2 cellular contexts compared by ENCODE assay signal in genomic region chr4:8744083-8744805, GRCh38.
TF ChIP-seq lines count a peak whose summit lies in the region.

No MANE protein-coding gene starts in this region.

TF ChIP-seq in HEK293T, 16 proteins besides CTCF, POLR2A, EP300 and RAD21:
- TF ChIP-seq LEF1 (IDR thresholded peaks at IDR 0.05; ENCODE audit: borderline replicate concordance) (no peak), HDGF (IDR thresholded peaks at IDR 0.05; ENCODE audit: borderline replicate concordance) (no peak), SP1 (IDR thresholded peaks at IDR 0.05) (no peak), FOXA1 (IDR thresholded peaks at IDR 0.05) (no peak)

TF ChIP-seq in K562, 482 proteins besides CTCF, POLR2A, EP300 and RAD21:
- TF ChIP-seq NFE2 (IDR thresholded peaks at IDR 0.05; ENCODE audit: low read depth): no peak
- no peak for TF ChIP-seq CCAR2 (IDR thresholded peaks at IDR 0.05; ENCODE audit: low read depth, low read length)
- no peak for TF ChIP-seq ZNF133 (CRISPR knock-in tag; IDR thresholded peaks at IDR 0.05)
- no peak for TF ChIP-seq ZKSCAN1 (IDR thresholded peaks at IDR 0.05; ENCODE audit: low read depth, low read length)
- TF ChIP-seq ZNF212 (CRISPR knock-in tag; IDR thresholded peaks at IDR 0.05): no peak
- TF ChIP-seq ZNF347 (CRISPR knock-in tag; IDR thresholded peaks at IDR 0.05; ENCODE audit: low read depth): no peak
- no peak for TF ChIP-seq PHF8 (IDR thresholded peaks at IDR 0.05; ENCODE audit: borderline replicate concordance, low read length)
- no peak for TF ChIP-seq CREBBP (IDR thresholded peaks at IDR 0.05; ENCODE audit: low read depth, low read length)
- TF ChIP-seq NCOA4 (IDR thresholded peaks at IDR 0.05; ENCODE audit: partially characterized antibody): no peak
- no peak for TF ChIP-seq PATZ1 (CRISPR knock-in tag; IDR thresholded peaks at IDR 0.05; ENCODE audit: borderline replicate concordance)
- TF ChIP-seq ZNF695 (CRISPR knock-in tag; IDR thresholded peaks at IDR 0.05): no peak
